In genomic region chr10:132517951-132518521, GRCh38 we compare ENCODE assay signal across 9 cellular contexts. TPM values are rescaled to one million over a fixed set of nuclear protein-coding genes. Genes with fewer than 3 reads are reported as not detected.
DNase-seq lines count a peak whose midpoint lies in the region; ATAC-seq, FAIRE-seq and TF ChIP-seq lines count a peak whose summit lies in the region.
"Had no signal": no experiment of that assay in that cellular context is flagged by ENCODE, and none has a peak within 500 bp of the region (broad histone marks: within the 10 kb centered on the region; RNA-seq: fewer than 3 reads in every experiment).

No MANE protein-coding gene starts in this region.

- ATAC-seq in GM19351 (IDR thresholded peaks at IDR 0.05; ENCODE audit: unreplicated experiment): peak; percentile 11
- ATAC-seq in sciatic nerve: peak; percentile 6
- no peak for ATAC-seq in GM18498 (IDR thresholded peaks at IDR 0.05; ENCODE audit: unreplicated experiment)

- H3K4me3 Mint-ChIP-seq in astrocyte (ENCODE audit: unreplicated experiment): no peak overlapping the region

- H3K4me2 ChIP-seq in astrocyte (ENCODE audit: low read length): peak overlapping the region; percentile 81

- no peaks in the 10 kb centered on the region for H4K20me1 ChIP-seq in astrocyte (ENCODE audit: insufficient read depth, low read length)

- no peaks in the 10 kb centered on the region for H3K36me3 Mint-ChIP-seq in astrocyte (ENCODE audit: low read depth, unreplicated experiment)

- H3K27ac ChIP-seq in astrocyte (ENCODE audit: low read depth, low read length): peak overlapping the region; percentile 86
- peak overlapping the region; percentile 97 to 99 for H3K27ac ChIP-seq in kidney (ENCODE audit: low read depth in 2 of 2, low read length in 2 of 2)

- H3K4me1 ChIP-seq in astrocyte (ENCODE audit: insufficient read depth, low read length) (peaks cover 50% of the 10 kb centered on the region), kidney (ENCODE audit: control insufficient read depth in 1 of 2, insufficient read depth in 1 of 2, low read depth in 1 of 2, low read length in 2 of 2) (peaks cover 41 to 61% of the 10 kb centered on the region in 2 donors)

- no peaks in the 10 kb centered on the region for H3K9me3 Mint-ChIP-seq in astrocyte (ENCODE audit: unreplicated experiment)

- H3K4me3 ChIP-seq in astrocyte (ENCODE audit: insufficient read depth, low read depth, low read length): no peak overlapping the region
- H3K4me3 ChIP-seq in kidney (ENCODE audit: low read length in 2 of 2): peak overlapping the region in 1 of 2 donors; percentile 30

- peak overlapping the region; percentile 69 for H3K27ac Mint-ChIP-seq in astrocyte (ENCODE audit: unreplicated experiment)

- H3K27me3 Mint-ChIP-seq in astrocyte (ENCODE audit: low read depth, unreplicated experiment): peaks cover 26% of the 10 kb centered on the region

- TF ChIP-seq CTCF in astrocyte (IDR thresholded peaks at IDR 0.05; ENCODE audit: insufficient read depth, low read depth, low read length) (no peak), kidney (IDR thresholded peaks at IDR 0.05; ENCODE audit: borderline replicate concordance, extremely low read depth, insufficient read depth) (no peak)

- intact Hi-C loops in kidney (cut with DNase I) (no loop called here), sciatic nerve (cut with DNase I) (no loop called here)

- FAIRE-seq in astrocyte (lab: Jason Lieb, UNC) (no peak), kidney (lab: Jason Lieb, UNC) (no peak), urothelium cell line (lab: Jason Lieb, UNC) (no peak)

- H3K4me1 Mint-ChIP-seq in astrocyte (ENCODE audit: low read depth, unreplicated experiment): peaks cover 20% of the 10 kb centered on the region

- no peaks in the 10 kb centered on the region for H3K27me3 ChIP-seq in astrocyte (ENCODE audit: insufficient read depth, low read length)

- H2AFZ ChIP-seq in astrocyte (ENCODE audit: low read depth, low read length): peak overlapping the region; percentile 33

- H3K79me2 ChIP-seq in astrocyte (ENCODE audit: insufficient read depth, low read length): no peaks in the 10 kb centered on the region

- H3K36me3 ChIP-seq in astrocyte (ENCODE audit: insufficient read depth, low read length) (no peaks in the 10 kb centered on the region), kidney (ENCODE audit: control insufficient read depth in 1 of 2, insufficient read depth in 2 of 2, low read length in 2 of 2) (no peaks in the 10 kb centered on the region)

- DNase-seq in astrocyte (ENCODE audit: low read depth): no peak
- peak; percentile 82 for DNase-seq in kidney
- peak; percentile 65 for DNase-seq in sciatic nerve (ENCODE audit: low spot score)
- no peak for DNase-seq in urothelium cell line (ENCODE audit: low spot score)
- no peak for DNase-seq in NCI-H1092 (lab: John Stamatoyannopoulos, UW)
- no peak for DNase-seq in NCI-H2081 (lab: John Stamatoyannopoulos, UW)
- DNase-seq: NCI-H1048 had no signal

- H3K9ac ChIP-seq in astrocyte (ENCODE audit: low read length) (peak overlapping the region; percentile 73), kidney (ENCODE audit: low read length in 2 of 2) (peak overlapping the region in 1 of 2 donors; percentile 71)

- H3K9me3 ChIP-seq in astrocyte (ENCODE audit: insufficient read depth, low read depth, low read length) (no peaks in the 10 kb centered on the region), kidney (ENCODE audit: control insufficient read depth in 1 of 2, low read length in 2 of 2) (no peaks in the 10 kb centered on the region)

RNA-seq across cellular contexts. Expression of gene INPP5A, which starts 19.6 kb away (rescaled TPM):
- total RNA-seq in astrocyte (29.2 and 39.1 TPM in 2 replicates), kidney (40.3 TPM), sciatic nerve (54.3 TPM)
- 20.8 TPM for polyA plus RNA-seq in kidney (ENCODE audit: insufficient read depth, low read depth, low replicate concordance)

Comparison
In these comparisons a context has a peak if more than half of its experiments do, and no peak if none do; other contexts are left out.
1. DNase-seq: peak in kidney (single experiment) and sciatic nerve (single experiment); none in astrocyte (single experiment), urothelium cell line (single experiment), NCI-H1092 (single experiment) and NCI-H2081 (0 of 2).